Comparison of ENCODE assay signal across 8 cellular contexts in the genomic region with DNA sequence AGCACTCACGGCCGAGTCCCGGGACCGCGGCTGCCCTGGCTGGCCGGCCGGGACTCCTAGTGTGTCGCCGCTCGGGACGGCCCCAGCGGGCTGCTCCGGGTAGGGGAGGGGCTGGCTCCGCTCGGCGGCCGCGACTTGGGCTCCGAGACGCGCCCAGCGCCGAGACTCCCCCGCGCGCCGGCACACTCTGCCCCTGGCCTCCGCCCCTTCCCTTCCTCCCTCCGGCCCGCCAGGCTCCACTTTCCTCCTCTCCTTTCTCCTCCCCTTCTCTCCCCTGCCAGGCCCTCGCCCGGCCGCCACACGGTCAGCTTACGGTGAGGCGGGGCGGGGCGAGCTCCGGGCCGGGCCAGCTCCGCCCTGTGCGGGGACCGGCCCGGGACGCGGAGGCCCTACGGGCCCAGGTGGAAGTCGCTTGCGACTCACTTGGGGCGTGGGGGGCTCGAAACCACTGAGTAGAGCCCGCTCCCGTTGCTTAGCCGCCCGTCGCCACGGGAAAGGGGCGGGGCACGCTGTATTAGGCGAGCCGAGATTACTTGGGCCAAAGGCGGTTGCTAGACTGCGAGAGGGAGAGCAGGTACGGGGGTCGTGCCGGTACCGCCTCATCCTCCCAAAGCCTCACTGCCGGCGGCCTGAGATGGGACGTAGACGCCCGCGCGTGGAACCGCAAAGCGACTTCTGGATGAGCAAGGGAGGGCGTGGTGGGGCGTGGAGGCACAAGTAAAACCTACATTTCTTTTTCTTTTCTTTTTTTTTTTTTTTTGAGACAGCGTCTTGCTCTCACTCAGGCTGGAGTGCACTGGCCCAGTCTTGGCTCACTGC. TPM values are rescaled to one million over a fixed set of nuclear protein-coding genes. Genes with fewer than 3 reads are reported as not detected.
DNase-seq lines count a peak whose midpoint lies in the region; ATAC-seq and TF ChIP-seq lines count a peak whose summit lies in the region.

A gene with protein sequence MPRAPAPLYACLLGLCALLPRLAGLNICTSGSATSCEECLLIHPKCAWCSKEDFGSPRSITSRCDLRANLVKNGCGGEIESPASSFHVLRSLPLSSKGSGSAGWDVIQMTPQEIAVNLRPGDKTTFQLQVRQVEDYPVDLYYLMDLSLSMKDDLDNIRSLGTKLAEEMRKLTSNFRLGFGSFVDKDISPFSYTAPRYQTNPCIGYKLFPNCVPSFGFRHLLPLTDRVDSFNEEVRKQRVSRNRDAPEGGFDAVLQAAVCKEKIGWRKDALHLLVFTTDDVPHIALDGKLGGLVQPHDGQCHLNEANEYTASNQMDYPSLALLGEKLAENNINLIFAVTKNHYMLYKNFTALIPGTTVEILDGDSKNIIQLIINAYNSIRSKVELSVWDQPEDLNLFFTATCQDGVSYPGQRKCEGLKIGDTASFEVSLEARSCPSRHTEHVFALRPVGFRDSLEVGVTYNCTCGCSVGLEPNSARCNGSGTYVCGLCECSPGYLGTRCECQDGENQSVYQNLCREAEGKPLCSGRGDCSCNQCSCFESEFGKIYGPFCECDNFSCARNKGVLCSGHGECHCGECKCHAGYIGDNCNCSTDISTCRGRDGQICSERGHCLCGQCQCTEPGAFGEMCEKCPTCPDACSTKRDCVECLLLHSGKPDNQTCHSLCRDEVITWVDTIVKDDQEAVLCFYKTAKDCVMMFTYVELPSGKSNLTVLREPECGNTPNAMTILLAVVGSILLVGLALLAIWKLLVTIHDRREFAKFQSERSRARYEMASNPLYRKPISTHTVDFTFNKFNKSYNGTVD (minus strand): TSS at position 189 of the 819 bp plus-strand sequence. CDS start 365 bp downstream, outside the sequence.

- H3K9me1 ChIP-seq in IMR-90 (ENCODE audit: insufficient read depth, low read length) = peaks cover 26% of the 10 kb centered on the region

- no peaks in the 10 kb centered on the region; the same call in 1 of the 2 replicates for H3K36me3 ChIP-seq in IMR-90 (ENCODE audit: control insufficient read depth, insufficient read depth, low read length)

- peak; percentile 73 for TF ChIP-seq POLR2A in IMR-90 (IDR thresholded peaks at IDR 0.05; ENCODE audit: low read depth, low read length)

- H3K27ac ChIP-seq in IMR-90 (ENCODE audit: insufficient read depth, low read length) = peak within 1 kb of the TSS; percentile 72

- peaks cover 16% of the 10 kb centered on the region for H3K4me1 ChIP-seq in IMR-90 (ENCODE audit: control insufficient read depth, insufficient read depth, low read length)

- H3K23ac ChIP-seq in IMR-90 (ENCODE audit: low read depth, low read length) = peak within 1 kb of the TSS; percentile 45; the same call in 1 of the 2 replicates

- H3K79me1 ChIP-seq in IMR-90 (ENCODE audit: low read depth in 1 of 2, low read length in 2 of 2) = peaks cover 9 to 35% of the 10 kb centered on the region in 2 experiments; a peak in 3 of 4 replicates

- H2BK15ac ChIP-seq in IMR-90 (ENCODE audit: low read depth, low read length) = peak within 1 kb of the TSS; percentile 72; the same call in 2 of the 3 replicates

- peak within 1 kb of the TSS; percentile 98 for H2AFZ ChIP-seq in IMR-90 (replicated peaks; ENCODE audit: low read length, poor library complexity)

- H3K4ac ChIP-seq in IMR-90 (ENCODE audit: low read depth, low read length) = peak within 1 kb of the TSS; percentile 82

- H3K18ac ChIP-seq in IMR-90 (ENCODE audit: low read depth, low read length) = peak within 1 kb of the TSS; percentile 27; the same call in 1 of the 2 replicates

- no peak within 1 kb of the TSS for H3K56ac ChIP-seq in IMR-90 (ENCODE audit: extremely low read depth, insufficient read depth, low read length)

- peak within 1 kb of the TSS; percentile 84 for H3K4me2 ChIP-seq in IMR-90 (ENCODE audit: low read depth, low read length)

- H3K14ac ChIP-seq in IMR-90 (replicated peaks; ENCODE audit: low read depth, low read length) = peak within 1 kb of the TSS; percentile 85

- in situ Hi-C loops in IMR-90 (cut with MboI; ENCODE audit: low sequenced_read_pairs) = no loop called here

- 4% methylated on average over 12 of the region's 79 CpGs; no CpG with 5 or more reads in 1 of the 2 experiments for WGBS in IMR-90 (ENCODE audit: extremely low coverage in 2 of 2, insufficient read length in 1 of 2), 2 experiments

- H3K4me3 ChIP-seq in IMR-90 (ENCODE audit: insufficient read depth, low read depth, low read length) = peak within 1 kb of the TSS; percentile 92

- H4K91ac ChIP-seq in IMR-90 (ENCODE audit: insufficient read depth, low read depth, low read length) = peak within 1 kb of the TSS; percentile 56

- H4K20me1 ChIP-seq in IMR-90 (ENCODE audit: insufficient read depth, low read length) = no peaks in the 10 kb centered on the region

- no peak for TF ChIP-seq CTCF in IMR-90 (conservative IDR thresholded peaks at IDR 0.05; ENCODE audit: low read depth, low read length)

- H2AK5ac ChIP-seq in IMR-90 (ENCODE audit: low read depth, low read length) = peak within 1 kb of the TSS; percentile 58; the same call in 1 of the 2 replicates

- POLR2A ChIA-PET in IMR-90 (lab: Charles Lee; ENCODE audit: unreplicated experiment) = interaction anchor here (0.6 kb wide), 2 partner anchors 37 to 380 kb away, joined by 5 to 8 read pairs; no protein-coding TSS in a partner anchor

- no TSS peak for BruUV-seq in IMR-90 (replicated peaks; lab: Mats Ljungman, UMichigan)

- peak; percentile 16; the same call in 1 of the 2 replicates for TF ChIP-seq RAD21 in IMR-90 (IDR thresholded peaks at IDR 0.05; ENCODE audit: low read length)

- peak within 1 kb of the TSS; percentile 86 for H2BK5ac ChIP-seq in IMR-90 (ENCODE audit: low read depth, low read length, poor library complexity, severe bottlenecking)

- no peaks in the 10 kb centered on the region for H3K27me3 ChIP-seq in IMR-90 (ENCODE audit: control insufficient read depth, insufficient read depth, low read length)

- H2AK9ac ChIP-seq in IMR-90 (replicated peaks; ENCODE audit: low read depth, low read length, poor library complexity) = peak within 1 kb of the TSS; percentile 89

- DNase-seq in D341Med (ENCODE audit: low spot score) (peak; percentile 75), IMR-90 (peak; percentile 63), UCSD-AML1 (lab: John Stamatoyannopoulos, UW; ENCODE audit: unreplicated experiment) (peak; percentile 74), dermis microvascular lymphatic vessel endothelial cell (ENCODE audit: low read depth in 2 of 2) (peak in 1 of 2 donors; percentile 68), left kidney (ENCODE audit: low read depth, low spot score) (peak; percentile 96), NCI-H1092 treated with DMSO at 0.1 percent for 48 hours (lab: John Stamatoyannopoulos, UW) (no peak)
- peak; percentile 1 for DNase-seq in stimulated activated CD4-positive, alpha-beta T cell treated with anti-CD3 and anti-CD28 coated beads, Interleukin-2, amount 100 ng/mL, for 4 hours (ENCODE audit: low read depth)

- peak within 1 kb of the TSS; percentile 83 for H3K9ac ChIP-seq in IMR-90 (ENCODE audit: low read depth, low read length)

- intact Hi-C loops in IMR-90 (cut with micrococcal nuclease) = loop anchor here (5.0 kb wide), 2 partner anchors 55 to 125 kb away; no protein-coding TSS in a partner anchor

- H4K8ac ChIP-seq in IMR-90 (ENCODE audit: low read depth in 2 of 2, low read length in 2 of 2) = peak within 1 kb of the TSS; percentile 72 to 76; a peak in 2 of 4 replicates

- ATAC-seq in GM21360 (IDR thresholded peaks at IDR 0.05; ENCODE audit: unreplicated experiment) = peak; percentile 56
- ATAC-seq in IMR-90 (ENCODE audit: low read depth) = peak; percentile 85

- CTCF ChIA-PET in IMR-90 (lab: Yijun Ruan, JAX) = no interaction called here

- dilution Hi-C loops in IMR-90 (cut with HindIII; ENCODE audit: low sequenced_read_pairs, unreplicated experiment) = loop anchor here (25.0 kb wide), 1 partner anchor 125 kb away; no protein-coding TSS in a partner anchor

- no peak within 1 kb of the TSS; the same call in 1 of the 2 replicates for H4K5ac ChIP-seq in IMR-90 (ENCODE audit: low read depth, low read length)

- H2BK120ac ChIP-seq in IMR-90 (ENCODE audit: low read depth, low read length) = peak within 1 kb of the TSS; percentile 86

- H3K9me3 ChIP-seq in IMR-90 (ENCODE audit: control insufficient read depth, insufficient read depth, low read length) = no peaks in the 10 kb centered on the region

- no peak within 1 kb of the TSS for H2BK20ac ChIP-seq in IMR-90 (ENCODE audit: low read depth, low read length)

TF ChIP-seq in IMR-90, 13 proteins besides CTCF, POLR2A, EP300 and RAD21:
- peak; percentile 55; the same call in 1 of the 2 replicates for TF ChIP-seq MAZ (IDR thresholded peaks at IDR 0.05; ENCODE audit: borderline replicate concordance, low read depth, low read length)
- TF ChIP-seq, protein P1, sequence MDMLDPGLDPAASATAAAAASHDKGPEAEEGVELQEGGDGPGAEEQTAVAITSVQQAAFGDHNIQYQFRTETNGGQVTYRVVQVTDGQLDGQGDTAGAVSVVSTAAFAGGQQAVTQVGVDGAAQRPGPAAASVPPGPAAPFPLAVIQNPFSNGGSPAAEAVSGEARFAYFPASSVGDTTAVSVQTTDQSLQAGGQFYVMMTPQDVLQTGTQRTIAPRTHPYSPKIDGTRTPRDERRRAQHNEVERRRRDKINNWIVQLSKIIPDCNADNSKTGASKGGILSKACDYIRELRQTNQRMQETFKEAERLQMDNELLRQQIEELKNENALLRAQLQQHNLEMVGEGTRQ (IDR thresholded peaks at IDR 0.05; ENCODE audit: low read depth, low read length) = no peak

RNA-seq across cellular contexts. Expression of the gene that starts here (rescaled TPM):
- total RNA-seq in IMR-90 (2012; rRNA removed) (71.7 and 85.0 TPM in 2 replicates), dermis microvascular lymphatic vessel endothelial cell (51.0 and 70.0 TPM in 2 replicates)
- polyA plus RNA-seq in IMR-90 (2012; rRNA removed) = 101 and 102 TPM in 2 replicates
- 155 and 524 TPM in 2 replicates for polyA plus RNA-seq in IMR-90 (2012; cell fraction: cytosol; rRNA removed)
- polyA plus RNA-seq in IMR-90 (2012; cell fraction: nucleus; rRNA removed; ENCODE audit: low replicate concordance) = 43.5 and 72.2 TPM in 2 replicates
